Comparison of ENCODE assay signal across 15 cellular contexts in the genomic region with DNA sequence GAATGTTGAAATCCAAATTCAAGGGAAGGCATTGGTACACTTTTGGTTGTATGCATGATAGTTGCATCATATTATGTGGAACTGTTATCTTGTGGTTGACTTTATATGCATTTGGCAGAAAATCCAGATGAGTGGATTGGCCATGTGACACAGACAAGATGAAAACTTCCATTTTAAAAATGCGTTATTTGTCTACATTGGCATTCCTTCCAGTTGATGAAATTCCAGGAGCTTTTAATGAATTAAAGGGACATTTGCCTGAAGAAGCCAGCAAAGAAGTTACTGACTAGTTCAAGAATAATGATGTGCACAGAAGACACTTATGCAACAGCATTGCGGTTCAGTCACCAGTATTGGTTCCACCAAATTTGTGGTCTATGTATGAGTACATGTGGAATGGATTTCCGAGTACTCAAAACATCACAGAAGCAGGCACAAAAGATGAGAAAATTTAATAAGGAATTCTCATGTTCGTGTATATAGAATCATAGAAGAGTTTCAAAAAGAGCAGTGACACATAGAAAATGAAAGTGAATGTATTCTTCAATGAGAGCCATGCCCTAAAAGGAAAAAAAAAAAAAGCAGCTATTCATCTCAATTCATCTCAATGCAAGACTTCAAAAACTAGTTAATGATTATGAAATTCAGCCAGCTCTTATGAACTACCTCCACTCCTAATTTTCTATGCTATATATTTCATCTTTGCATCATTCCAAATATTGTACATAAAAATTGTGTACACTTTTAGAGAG.
DNase-seq lines count a peak whose midpoint lies in the region; ATAC-seq and TF ChIP-seq lines count a peak whose summit lies in the region.
"Had no signal": no experiment of that assay in that cellular context is flagged by ENCODE, and none has a peak within 500 bp of the region (broad histone marks: within the 10 kb centered on the region; RNA-seq: fewer than 3 reads in every experiment).

No MANE protein-coding gene starts in this region.

- H3K27ac Mint-ChIP-seq in activated CD4-positive, alpha-beta memory T cell treated with anti-CD3 and anti-CD28 coated beads for 36 hours = no peak overlapping the region
- H3K27ac Mint-ChIP-seq: dendritic cell treated with granulocyte-macrophage colony-stimulating factor and Interleukin-4, amounts not matched to agents 40 ng/mL and 50 ng/mL, for 4 days had no signal

- no peak overlapping the region for H3K4me3 ChIP-seq in AG09309 (ENCODE audit: control insufficient read depth, low read depth, low read length)
- peak overlapping the region; percentile 45 for H3K4me3 ChIP-seq in GM23248
- no peak overlapping the region for H3K4me3 ChIP-seq in suprapubic skin
- H3K4me3 ChIP-seq: left ventricle myocardium inferior, vagina had no signal

- TF ChIP-seq POLR2A in suprapubic skin (IDR thresholded peaks at IDR 0.05) = no peak

- H3K27me3 ChIP-seq in GM23248 (replicated peaks; ENCODE audit: insufficient read depth) = no peaks in the 10 kb centered on the region
- H3K27me3 ChIP-seq in suprapubic skin = no peaks in the 10 kb centered on the region
- H3K27me3 ChIP-seq: vagina had no signal

- no peaks in the 10 kb centered on the region for H3K36me3 Mint-ChIP-seq in activated CD4-positive, alpha-beta memory T cell treated with anti-CD3 and anti-CD28 coated beads for 36 hours

- CTCF ChIA-PET in activated CD4-positive, alpha-beta memory T cell treated with anti-CD3 and anti-CD28 coated beads for 36 hours (lab: Charles Lee) = no interaction called here

- intact Hi-C loops in activated CD4-positive, alpha-beta memory T cell treated with anti-CD3 and anti-CD28 coated beads for 36 hours (cut with micrococcal nuclease) = no loop called here

- TF ChIP-seq CTCF in AG09309 (IDR thresholded peaks at IDR 0.05; ENCODE audit: control insufficient read depth, insufficient read depth, low read depth, low read length, missing control alignments) (no peak), suprapubic skin (IDR thresholded peaks at IDR 0.05) (no peak)

- H3K79me2 ChIP-seq in GM23248 (ENCODE audit: insufficient read depth) = no peaks in the 10 kb centered on the region

- no peaks in the 10 kb centered on the region for H3K9me3 ChIP-seq in GM23248 (ENCODE audit: low read depth)
- H3K9me3 ChIP-seq in suprapubic skin = no peaks in the 10 kb centered on the region
- H3K9me3 ChIP-seq: left ventricle myocardium inferior, vagina had no signal

- POLR2A ChIA-PET in activated CD4-positive, alpha-beta memory T cell treated with anti-CD3 and anti-CD28 coated beads for 36 hours (lab: Charles Lee) = no interaction called here

- no peak overlapping the region for H3K4me3 Mint-ChIP-seq in activated CD4-positive, alpha-beta memory T cell treated with anti-CD3 and anti-CD28 coated beads for 36 hours
- H3K4me3 Mint-ChIP-seq: dendritic cell treated with granulocyte-macrophage colony-stimulating factor and Interleukin-4, amounts not matched to agents 40 ng/mL and 50 ng/mL, for 4 days had no signal

- H3K4me1 Mint-ChIP-seq in activated CD4-positive, alpha-beta memory T cell treated with anti-CD3 and anti-CD28 coated beads for 36 hours (ENCODE audit: low read depth) = peaks cover 6% of the 10 kb centered on the region

- peak overlapping the region; percentile 56 for H3K27ac ChIP-seq in GM23248
- no peak overlapping the region for H3K27ac ChIP-seq in suprapubic skin
- H3K27ac ChIP-seq: C4-2B, left ventricle myocardium inferior, vagina had no signal

- DNase-seq in AG09309 (ENCODE audit: low read depth) (peak; percentile 97), GM23248 (peak; percentile 89), NOMO-1 treated with DMSO at 0.1 percent for 48 hours (lab: John Stamatoyannopoulos, UW; ENCODE audit: unreplicated experiment) (peak; percentile 66), fibroblast of gingiva (ENCODE audit: low read depth) (peak; percentile 91), NCI-H2171 treated with DMSO at 0.1 percent for 48 hours (lab: John Stamatoyannopoulos, UW) (no peak), suprapubic skin (ENCODE audit: low spot score in 2 of 2) (no peak)
- DNase-seq in activated CD4-positive, alpha-beta memory T cell treated with anti-CD3 and anti-CD28 coated beads for 36 hours = no peak
- DNase-seq: activated CD4-positive, alpha-beta T cell treated with anti-CD3 and anti-CD28 coated beads for 4 hours; head of caudate nucleus; left ventricle myocardium inferior; nucleus accumbens had no signal

- in situ Hi-C loops in GM23248 (cut with MboI) = loop anchor here (25.0 kb wide), 2 partner anchors 417 to 1442 kb away; partner anchors contain the start of gene MMADHC

- peaks cover 4% of the 10 kb centered on the region for H3K27me3 Mint-ChIP-seq in activated CD4-positive, alpha-beta memory T cell treated with anti-CD3 and anti-CD28 coated beads for 36 hours
- H3K27me3 Mint-ChIP-seq: dendritic cell treated with granulocyte-macrophage colony-stimulating factor and Interleukin-4, amounts not matched to agents 40 ng/mL and 50 ng/mL, for 4 days had no signal

- TF ChIP-seq EP300 in suprapubic skin (IDR thresholded peaks at IDR 0.05) = no peak

- H2AFZ ChIP-seq in GM23248 = no peak overlapping the region

- no peak overlapping the region for H3K9ac ChIP-seq in GM23248

- no peak for ATAC-seq in GM21619 (IDR thresholded peaks at IDR 0.05; ENCODE audit: unreplicated experiment)

- H3K36me3 ChIP-seq in GM23248 (ENCODE audit: low read depth) (no peaks in the 10 kb centered on the region), suprapubic skin (no peaks in the 10 kb centered on the region)
- H3K36me3 ChIP-seq: left ventricle myocardium inferior, vagina had no signal

- peaks cover 50% of the 10 kb centered on the region for H3F3A ChIP-seq in GM23248 (ENCODE audit: insufficient read depth)

- no peaks in the 10 kb centered on the region for H3K9me3 Mint-ChIP-seq in activated CD4-positive, alpha-beta memory T cell treated with anti-CD3 and anti-CD28 coated beads for 36 hours
- H3K9me3 Mint-ChIP-seq: dendritic cell treated with granulocyte-macrophage colony-stimulating factor and Interleukin-4, amounts not matched to agents 40 ng/mL and 50 ng/mL, for 4 days had no signal

- peaks cover 34% of the 10 kb centered on the region for H3K4me1 ChIP-seq in GM23248 (ENCODE audit: insufficient read depth)
- peaks cover 17% of the 10 kb centered on the region for H3K4me1 ChIP-seq in suprapubic skin

- WGBS in GM23248 (ENCODE audit: low coverage in 1 of 2, low lambda C conversion rate in 2 of 2, missing lambda C conversion rate in 2 of 2), 2 experiments = 32 to 33% methylated on average over 4 of the region's 4 CpGs
- 52% methylated on average over 4 of the region's 4 CpGs for WGBS in suprapubic skin

- H3K9me2 ChIP-seq in GM23248 (ENCODE audit: insufficient read depth) = no peaks in the 10 kb centered on the region

- no peaks in the 10 kb centered on the region for H4K20me1 ChIP-seq in GM23248 (ENCODE audit: insufficient read depth)

- H3K4me2 ChIP-seq in GM23248 (ENCODE audit: unreplicated experiment) = peak overlapping the region; percentile 49

Comparison
In these comparisons a context has a peak if more than half of its experiments do, and no peak if none do; other contexts are left out.
1. DNase-seq: peak in AG09309 (single experiment), GM23248 (single experiment), NOMO-1 treated with DMSO at 0.1 percent for 48 hours (single experiment) and fibroblast of gingiva (single experiment); none in NCI-H2171 treated with DMSO at 0.1 percent for 48 hours (single experiment), activated CD4-positive, alpha-beta memory T cell treated with anti-CD3 and anti-CD28 coated beads for 36 hours (single experiment) and suprapubic skin (0 of 2).